Comparison of ENCODE assay signal across 9 cellular contexts in genomic region chr17:45225051-45225700, GRCh38. TPM values are rescaled to one million over a fixed set of nuclear protein-coding genes. Genes with fewer than 3 reads are reported as not detected.
A peak's percentile ranks its signal among the peaks of the same experiment; 100 is the strongest.
DNase-seq lines count a peak whose midpoint lies in the region; ATAC-seq and TF ChIP-seq lines count a peak whose summit lies in the region.
"Had no signal": no experiment of that assay in that cellular context is flagged by ENCODE, and none has a peak within 500 bp of the region (broad histone marks: within the 10 kb centered on the region; RNA-seq: fewer than 3 reads in every experiment).

No MANE protein-coding gene starts in this region.

- H3K27me3 ChIP-seq in foreskin keratinocyte: peaks cover 43% of the 10 kb centered on the region

- peaks cover 79% of the 10 kb centered on the region for H3K4me1 Mint-ChIP-seq in stimulated activated memory B cell treated with anti-CD40 and anti-IgM and Interleukin-4, amounts not matched to agents 10 μg/mL and 1 μg/mL and 100 μg/mL, for 72 hours

- H3K4me3 Mint-ChIP-seq in stimulated activated memory B cell treated with anti-CD40 and anti-IgM and Interleukin-4, amounts not matched to agents 10 μg/mL and 1 μg/mL and 100 μg/mL, for 72 hours: peak overlapping the region; percentile 85

- peak overlapping the region; percentile 97 for H3K27ac Mint-ChIP-seq in stimulated activated memory B cell treated with anti-CD40 and anti-IgM and Interleukin-4, amounts not matched to agents 10 μg/mL and 1 μg/mL and 100 μg/mL, for 72 hours

- H3K27ac ChIP-seq in foreskin keratinocyte: no peak overlapping the region

- TF ChIP-seq CTCF in foreskin keratinocyte (conservative IDR thresholded peaks at IDR 0.05) (no peak), foreskin fibroblast (IDR thresholded peaks at IDR 0.05; ENCODE audit: low read depth, low read length) (no peak)

- ATAC-seq in foreskin keratinocyte: peak; percentile 23
- no peak for ATAC-seq in stimulated activated memory B cell treated with anti-CD40 and anti-IgM and Interleukin-4, amounts not matched to agents 10 μg/mL and 1 μg/mL and 100 μg/mL, for 72 hours

- H3K4me1 ChIP-seq in foreskin keratinocyte: no peaks in the 10 kb centered on the region

- no peaks in the 10 kb centered on the region for H3K9me3 Mint-ChIP-seq in stimulated activated memory B cell treated with anti-CD40 and anti-IgM and Interleukin-4, amounts not matched to agents 10 μg/mL and 1 μg/mL and 100 μg/mL, for 72 hours

- DNase-seq in HT1080 (ENCODE audit: low read depth): peak; percentile 93
- DNase-seq in activated CD4-positive, alpha-beta T cell treated with anti-CD3 and anti-CD28 coated beads for 4 hours: peak; percentile 60 to 66
- DNase-seq in foreskin keratinocyte: no peak
- DNase-seq in DMS153 (lab: John Stamatoyannopoulos, UW): no peak
- no peak for DNase-seq in foreskin fibroblast
- no peak for DNase-seq in iPS-NIHi7 (ENCODE audit: extremely low spot score)
- no peak for DNase-seq in MV-4-11 (lab: John Stamatoyannopoulos, UW)

- peaks cover 17% of the 10 kb centered on the region for H3K36me3 Mint-ChIP-seq in stimulated activated memory B cell treated with anti-CD40 and anti-IgM and Interleukin-4, amounts not matched to agents 10 μg/mL and 1 μg/mL and 100 μg/mL, for 72 hours

- H3K4me3 ChIP-seq in foreskin fibroblast (ENCODE audit: low read depth in 1 of 2, low read length in 2 of 2): no peak overlapping the region

- no peaks in the 10 kb centered on the region for H3K27me3 Mint-ChIP-seq in stimulated activated memory B cell treated with anti-CD40 and anti-IgM and Interleukin-4, amounts not matched to agents 10 μg/mL and 1 μg/mL and 100 μg/mL, for 72 hours

RNA-seq across cellular contexts. Expression of gene FMNL1, which starts 3.5 kb away (rescaled TPM):
- total RNA-seq in HT1080 (2014; rRNA removed; shearing (Covaris generic)): 41.4 and 64.3 TPM in 2 replicates
- 102 and 122 TPM in 2 replicates for polyA plus RNA-seq in HT1080 (2015; cell fraction: cytosol; rRNA removed)
- polyA plus RNA-seq in HT1080 (2015; cell fraction: nucleus; rRNA removed): 181 and 205 TPM in 2 replicates
- total RNA-seq in foreskin keratinocyte: 0.48 and 1.6 TPM in 2 replicates
- polyA plus RNA-seq in foreskin keratinocyte: 0.91 and 2.0 TPM in 2 replicates

RNA-seq across cellular contexts. Expression of gene SPATA32, which starts 36.7 kb away (rescaled TPM):
- total RNA-seq in HT1080 (2014; rRNA removed; shearing (Covaris generic)): not detected in 2 replicates
- not detected in 2 replicates for polyA plus RNA-seq in HT1080 (2015; cell fraction: cytosol; rRNA removed)
- not detected in 2 replicates for polyA plus RNA-seq in HT1080 (2015; cell fraction: nucleus; rRNA removed)
- total RNA-seq in foreskin keratinocyte: not detected in 2 replicates
- polyA plus RNA-seq in foreskin keratinocyte: not detected in 2 replicates
- total RNA-seq: left colon had no signal

Comparison
In these comparisons a context has a peak if more than half of its experiments do, and no peak if none do; other contexts are left out.
1. DNase-seq: peak in HT1080 (single experiment) and activated CD4-positive, alpha-beta T cell treated with anti-CD3 and anti-CD28 coated beads for 4 hours (2 of 2); none in foreskin keratinocyte (0 of 2), DMS153 (single experiment), foreskin fibroblast (0 of 2), iPS-NIHi7 (single experiment) and MV-4-11 (single experiment).
2. RNA of gene FMNL1, which starts 3.5 kb away (total RNA-seq): 41.4 to 64.3 TPM in HT1080; 0.48 to 1.6 TPM in foreskin keratinocyte; every median in the first group is over 10 times any median in the second.